ENCODE assay signal across 17 cellular contexts in genomic region chr11:34652191-34652958, GRCh38. TPM values are rescaled to one million over a fixed set of nuclear protein-coding genes. Genes with fewer than 3 reads are reported as not detected.
DNase-seq lines count a peak whose midpoint lies in the region; ATAC-seq, FAIRE-seq and TF ChIP-seq lines count a peak whose summit lies in the region.
"Had no signal": no experiment of that assay in that cellular context is flagged by ENCODE, and none has a peak within 500 bp of the region (broad histone marks: within the 10 kb centered on the region; RNA-seq: fewer than 3 reads in every experiment).

No MANE protein-coding gene starts in this region.

- H3K79me2 ChIP-seq in Loucy (ENCODE audit: insufficient read depth, low read length) (no peaks in the 10 kb centered on the region), K562 (ENCODE audit: control insufficient read depth, insufficient read depth, low read length) (no peaks in the 10 kb centered on the region)

- H3K27me3 ChIP-seq in Loucy (ENCODE audit: insufficient read depth, low read length, poor library complexity, severe bottlenecking) = no peaks in the 10 kb centered on the region
- H3K27me3 ChIP-seq in K562 (ENCODE audit: control insufficient read depth in 2 of 2, insufficient read depth in 2 of 2, low read length in 2 of 2) = no peaks in the 10 kb centered on the region
- H3K27me3 ChIP-seq: heart left ventricle had no signal

- POLR2A ChIA-PET in K562 (lab: Yijun Ruan, JAX) = interaction anchor here (0.6 to 3.0 kb wide), 2 partner anchors 10 to 120 kb away, joined by 3 to 17 read pairs; no protein-coding TSS in a partner anchor

- ATAC-seq in GM18868 (IDR thresholded peaks at IDR 0.05; ENCODE audit: unreplicated experiment) (peak; percentile 16), K562 (peak; percentile 73), HG03095 (IDR thresholded peaks at IDR 0.05; ENCODE audit: unreplicated experiment) (no peak), GM21381 (IDR thresholded peaks at IDR 0.05; ENCODE audit: unreplicated experiment) (no peak)
- ATAC-seq in stimulated activated memory B cell treated with anti-CD40 and anti-IgM and Interleukin-4, amounts not matched to agents 10 μg/mL and 1 μg/mL and 100 μg/mL, for 72 hours = peak; percentile 54
- ATAC-seq: heart left ventricle; left colon; naive thymus-derived CD4-positive, alpha-beta T cell had no signal

- DNase-seq in K562 (ENCODE audit: extremely low read depth in 1 of 4, low spot score in 3 of 4) (peak; percentile 48 to 67 (median 51)), DMS114 treated with DMSO at 0.1 percent for 48 hours (lab: John Stamatoyannopoulos, UW; ENCODE audit: unreplicated experiment) (no peak)
- DNase-seq: activated naive CD4-positive, alpha-beta T cell; heart left ventricle; left colon; naive thymus-derived CD4-positive, alpha-beta T cell; NCI-H2171 treated with DMSO at 0.1 percent for 48 hours; T1000 had no signal

- H3K9me3 Mint-ChIP-seq in stimulated activated memory B cell treated with anti-CD40 and anti-IgM and Interleukin-4, amounts not matched to agents 10 μg/mL and 1 μg/mL and 100 μg/mL, for 72 hours = no peaks in the 10 kb centered on the region

- BruUV-seq in K562 (replicated peaks; lab: Mats Ljungman, UMichigan) = no TSS peak

- TF ChIP-seq EP300 in K562 (IDR thresholded peaks at IDR 0.05; ENCODE audit: low read length) = peak; percentile 81

- H3K27ac Mint-ChIP-seq in stimulated activated memory B cell treated with anti-CD40 and anti-IgM and Interleukin-4, amounts not matched to agents 10 μg/mL and 1 μg/mL and 100 μg/mL, for 72 hours = peak overlapping the region; percentile 79

- H3F3A ChIP-seq in Loucy (ENCODE audit: low read depth) = no peaks in the 10 kb centered on the region

- H3K4me3 Mint-ChIP-seq in stimulated activated memory B cell treated with anti-CD40 and anti-IgM and Interleukin-4, amounts not matched to agents 10 μg/mL and 1 μg/mL and 100 μg/mL, for 72 hours = peak overlapping the region; percentile 42

- 19% methylated on average over 6 of the region's 6 CpGs for WGBS in K562 (ENCODE audit: insufficient coverage, low coverage, missing lambda C conversion rate)

- TF ChIP-seq RAD21 in K562 (CRISPR knock-in tag; conservative IDR thresholded peaks at IDR 0.05 in 1 of 2, IDR thresholded peaks at IDR 0.05 in 1 of 2) = no peak

- H3K4me3 ChIP-seq in Loucy (ENCODE audit: low read length, poor library complexity, severe bottlenecking) (no peak overlapping the region), K562 (no peak overlapping the region)
- H3K4me3 ChIP-seq: heart left ventricle had no signal

- in situ Hi-C loops in K562 (cut with MboI) = loop anchor here (5.0 kb wide), 1 partner anchor 40 kb away; no protein-coding TSS in a partner anchor

- H3K9ac ChIP-seq in Loucy (ENCODE audit: low read depth, low read length, poor library complexity, severe bottlenecking) (no peak overlapping the region), K562 (ENCODE audit: insufficient read depth in 1 of 2, low read depth in 2 of 2, low read length in 2 of 2) (no peak overlapping the region)

- no peak for TF ChIP-seq POLR2A in K562 (conservative IDR thresholded peaks at IDR 0.05)

- peaks cover 37% of the 10 kb centered on the region for H3K4me1 ChIP-seq in Loucy (ENCODE audit: insufficient read depth, low read length, poor library complexity, severe bottlenecking)
- peaks cover 0 to 45% of the 10 kb centered on the region in 2 experiments; a peak in 3 of 5 replicates for H3K4me1 ChIP-seq in K562 (replicated peaks in 1 of 2; ENCODE audit: control insufficient read depth in 2 of 2, insufficient read depth in 2 of 2, low read length in 2 of 2)

- CTCF ChIA-PET in K562 (lab: Yijun Ruan, JAX; ENCODE audit: low intra/inter-chr PET ratio) = interaction anchor here (0.7 kb wide), 1 partner anchor 80 kb away, joined by 3 read pairs; no protein-coding TSS in a partner anchor

- H3K36me3 ChIP-seq in Loucy (ENCODE audit: insufficient read depth, low read length) = no peaks in the 10 kb centered on the region
- no peaks in the 10 kb centered on the region for H3K36me3 ChIP-seq in K562 (ENCODE audit: control insufficient read depth, insufficient read depth, low read length)
- H3K36me3 ChIP-seq: heart left ventricle had no signal

- no peaks in the 10 kb centered on the region for H3K27me3 Mint-ChIP-seq in stimulated activated memory B cell treated with anti-CD40 and anti-IgM and Interleukin-4, amounts not matched to agents 10 μg/mL and 1 μg/mL and 100 μg/mL, for 72 hours

- peak overlapping the region; percentile 62 for H3K4me2 ChIP-seq in Loucy (ENCODE audit: low read depth, low read length, poor library complexity, severe bottlenecking)
- H3K4me2 ChIP-seq in K562 (ENCODE audit: insufficient read depth, low read length) = peak overlapping the region; percentile 19; the same call in 1 of the 2 replicates

- no peaks in the 10 kb centered on the region for H3K9me1 ChIP-seq in K562 (ENCODE audit: control insufficient read depth, insufficient read depth, low read length)

- H4K20me1 ChIP-seq in Loucy (ENCODE audit: insufficient read depth, low read length, poor library complexity, severe bottlenecking) (no peaks in the 10 kb centered on the region), K562 (replicated peaks; ENCODE audit: control insufficient read depth, insufficient read depth, low read length) (no peaks in the 10 kb centered on the region)

- no peaks in the 10 kb centered on the region for H3K9me3 ChIP-seq in Loucy (ENCODE audit: insufficient read depth, low read depth, low read length)
- H3K9me3 ChIP-seq in K562 (replicated peaks; ENCODE audit: control insufficient read depth, insufficient read depth, low read depth, low read length) = no peaks in the 10 kb centered on the region
- H3K9me3 ChIP-seq: heart left ventricle had no signal

- FAIRE-seq in K562 (lab: Jason Lieb, UNC) = peak; percentile 68
- FAIRE-seq: endometrium, RCC 7860 had no signal

- H3K4me1 Mint-ChIP-seq in stimulated activated memory B cell treated with anti-CD40 and anti-IgM and Interleukin-4, amounts not matched to agents 10 μg/mL and 1 μg/mL and 100 μg/mL, for 72 hours = peaks cover 49% of the 10 kb centered on the region

- H3K9me2 ChIP-seq in Loucy (replicated peaks; ENCODE audit: low read depth, low read length) = no peaks in the 10 kb centered on the region

- TF ChIP-seq CTCF in Loucy (conservative IDR thresholded peaks at IDR 0.05; ENCODE audit: low read length) (no peak), K562 (IDR thresholded peaks at IDR 0.05 in 2 of 3, conservative IDR thresholded peaks at IDR 0.05 in 1 of 3; ENCODE audit: insufficient read depth in 2 of 3, low read depth in 1 of 3, low read length in 3 of 3) (no peak)

- H3K27ac ChIP-seq in K562 (ENCODE audit: extremely low read depth, low read depth, low read length) = peak overlapping the region; percentile 34; the same call in 2 of the 3 replicates
- H3K27ac ChIP-seq: heart left ventricle had no signal

- H3K36me3 Mint-ChIP-seq in stimulated activated memory B cell treated with anti-CD40 and anti-IgM and Interleukin-4, amounts not matched to agents 10 μg/mL and 1 μg/mL and 100 μg/mL, for 72 hours = no peaks in the 10 kb centered on the region

- H2AFZ ChIP-seq in Loucy (ENCODE audit: low read length) (no peak overlapping the region), K562 (ENCODE audit: low read depth, low read length) (0 out of 2 replicates have a peak overlapping the region, but pooled peaks have one; percentile 5)

- intact Hi-C loops in K562 (cut with micrococcal nuclease) = loop anchor here (5.0 kb wide), 1 partner anchor 35 kb away; no protein-coding TSS in a partner anchor

TF ChIP-seq in K562, 482 proteins besides CTCF, POLR2A, EP300 and RAD21 (continues in another document):
- TF ChIP-seq ZNF766 (CRISPR knock-in tag; conservative IDR thresholded peaks at IDR 0.05) = no peak; the same call in 1 of the 2 replicates
- TF ChIP-seq PREB (CRISPR knock-in tag; IDR thresholded peaks at IDR 0.05) = no peak
- peak in 1 of 2 experiments; percentile 39; a peak in 1 of 3 replicates for TF ChIP-seq CBX3 (IDR thresholded peaks at IDR 0.05; ENCODE audit: borderline replicate concordance in 1 of 2, low read length in 2 of 2)
- TF ChIP-seq ZNF830 (CRISPR knock-in tag; IDR thresholded peaks at IDR 0.05) = no peak

RNA-seq across cellular contexts. Expression of gene EHF, which starts 31.5 kb away (rescaled TPM):
- total RNA-seq in K562 (2011; cell fraction: chromatin; rRNA removed; ENCODE audit: low replicate concordance) = not detected in 2 replicates
- not detected in 2 replicates for total RNA-seq in K562 (2011; cell fraction: nucleolus; rRNA removed)
- not detected in 2 replicates for total RNA-seq in K562 (2011; cell fraction: nucleoplasm; rRNA removed)
- total RNA-seq in K562 (2014; rRNA removed) (0.20 and 0.54 TPM in 2 replicates), K562 (2014; rRNA removed; fragmentation: Illumina TruSeq; extraction: Trizol) (0.41 and 0.47 TPM in 2 replicates), K562 (2015; rRNA removed; fragmentation: Illumina TruSeq; extraction: Trizol) (0.34 and 0.40 TPM in 2 replicates), K562 (2021) (0.38 and 0.76 TPM in 2 replicates)
- polyA plus RNA-seq in K562 (2011; rRNA removed) (0.03 and 0.04 TPM in 2 replicates), K562 (2014; fragmentation: Illumina TruSeq; extraction: Trizol) (0.24 TPM in 1 of 2 replicates, not detected in the other), K562 (2014; fragmentation: Nextera tagmentation; extraction: Ambion mirVana) (under 1 TPM; 0.24 to 0.37 TPM), K562 (2014; rRNA removed) (0.04 TPM in 1 of 2 replicates, not detected in the other)
- polyA plus RNA-seq in K562 (2011; cell fraction: cytosol; rRNA removed) = 0.13 TPM in 1 of 2 replicates, not detected in the other
- not detected in 2 replicates for polyA plus RNA-seq in K562 (2011; cell fraction: nucleus; rRNA removed)
- polyA plus RNA-seq in K562 (2012) = 0.17 and 0.37 TPM in 2 replicates
- polyA minus RNA-seq in K562 (2011; rRNA and poly(A)+ RNA removed) = 0.11 and 0.36 TPM in 2 replicates
- not detected in 2 replicates for polyA minus RNA-seq in K562 (2011; cell fraction: cytosol; rRNA and poly(A)+ RNA removed)
- polyA minus RNA-seq in K562 (2011; cell fraction: nucleus; rRNA and poly(A)+ RNA removed) = not detected in 2 replicates
- total RNA-seq: activated CD8-positive, alpha-beta memory T cell treated with anti-CD3 and anti-CD28 coated beads for 36 hours; LHCN-M2 had no signal
- polyA plus RNA-seq: naive thymus-derived CD4-positive, alpha-beta T cell had no signal

Comparison
In these comparisons a context has a peak if more than half of its experiments do, and no peak if none do; other contexts are left out.
1. ATAC-seq: peak in GM18868 (single experiment), K562 (single experiment) and stimulated activated memory B cell treated with anti-CD40 and anti-IgM and Interleukin-4, amounts not matched to agents 10 μg/mL and 1 μg/mL and 100 μg/mL, for 72 hours (single experiment); none in HG03095 (single experiment) and GM21381 (single experiment).